1 cellular context compared by ENCODE assay signal in genomic region chr22:39520054-39520873, GRCh38.
TF ChIP-seq lines count a peak whose summit lies in the region.

Gene ATF4 (plus strand): TSS chr22:39520562. CDS start chr22:39521446, 884 bp downstream.

TF ChIP-seq in H1, 55 proteins besides CTCF, POLR2A, EP300 and RAD21:
- no peak for TF ChIP-seq RXRA (IDR thresholded peaks at IDR 0.05; ENCODE audit: insufficient read depth, low read depth, low read length)
- TF ChIP-seq SIN3A (conservative IDR thresholded peaks at IDR 0.05 in 1 of 2, IDR thresholded peaks at IDR 0.05 in 1 of 2; ENCODE audit: low read depth in 1 of 2, low read length in 2 of 2) = peak; percentile 12 to 75; a peak in 1 of 4 replicates
- peak; percentile 86 for TF ChIP-seq ATF3 (IDR thresholded peaks at IDR 0.05; ENCODE audit: insufficient read depth, low read depth, low read length)
- 0 out of 2 replicates have a peak, but pooled peaks have one; percentile 24 for TF ChIP-seq ATF2 (IDR thresholded peaks at IDR 0.05; ENCODE audit: low read length)
- no peak for TF ChIP-seq RFX5 (IDR thresholded peaks at IDR 0.05; ENCODE audit: borderline replicate concordance, low read depth, low read length)
- no peak for TF ChIP-seq RNF2 (IDR thresholded peaks at IDR 0.05; ENCODE audit: borderline replicate concordance, low read depth, low read length, missing control alignments, poor library complexity, severe bottlenecking)
- TF ChIP-seq CHD1 (IDR thresholded peaks at IDR 0.05; ENCODE audit: low read depth, low read length) = peak; percentile 80; the same call in 1 of the 2 replicates
- TF ChIP-seq CEBPB (IDR thresholded peaks at IDR 0.05; ENCODE audit: low read depth, low read length) = no peak
- no peak for TF ChIP-seq TCF12 (IDR thresholded peaks at IDR 0.05; ENCODE audit: low read depth, low read length)
- TF ChIP-seq HDAC6 (IDR thresholded peaks at IDR 0.05; ENCODE audit: low read depth, low read length) = no peak
- TF ChIP-seq TAF7 (optimal IDR thresholded peaks at IDR 0.05; ENCODE audit: borderline replicate concordance, low read depth, low read length) = peak; percentile 98
- TF ChIP-seq BACH1 (IDR thresholded peaks at IDR 0.05; ENCODE audit: low read length) = no peak; the same call in 1 of the 2 replicates
- TF ChIP-seq E2F6 (IDR thresholded peaks at IDR 0.05) = peak; percentile 87
- peak; percentile 98 for TF ChIP-seq POLR2AphosphoS5 (IDR thresholded peaks at IDR 0.05; ENCODE audit: low read depth, low read length)
- peak; percentile 43; the same call in 1 of the 2 replicates for TF ChIP-seq SP2 (IDR thresholded peaks at IDR 0.05; ENCODE audit: low read length)
- TF ChIP-seq NRF1 (IDR thresholded peaks at IDR 0.05; ENCODE audit: low read depth, low read length) = peak; percentile 24; the same call in 1 of the 2 replicates
- peak; percentile 98 for TF ChIP-seq KDM4A (IDR thresholded peaks at IDR 0.05; ENCODE audit: low read depth, low read length, severe bottlenecking)
- no peak for TF ChIP-seq MAFK (IDR thresholded peaks at IDR 0.05; ENCODE audit: low read depth, low read length)
- peak; percentile 94 for TF ChIP-seq USF2 (IDR thresholded peaks at IDR 0.05; ENCODE audit: low read length)
- TF ChIP-seq ASH2L (IDR thresholded peaks at IDR 0.05; ENCODE audit: low read length) = peak; percentile 84
- TF ChIP-seq GTF2F1 (IDR thresholded peaks at IDR 0.05; ENCODE audit: borderline replicate concordance, low read depth, low read length) = peak; percentile 98
- no peak for TF ChIP-seq CHD7 (IDR thresholded peaks at IDR 0.05; ENCODE audit: insufficient replicate concordance, low read length)
- TF ChIP-seq YY1 (IDR thresholded peaks at IDR 0.05; ENCODE audit: low read depth, low read length) = peak; percentile 92
- peak; percentile 48; the same call in 1 of the 2 replicates for TF ChIP-seq GABPA (IDR thresholded peaks at IDR 0.05; ENCODE audit: borderline replicate concordance, insufficient read depth, low read length)
- peak; percentile 96 for TF ChIP-seq CHD2 (IDR thresholded peaks at IDR 0.05; ENCODE audit: low read length)
- TF ChIP-seq TAF1 (IDR thresholded peaks at IDR 0.05; ENCODE audit: low read depth, low read length) = peak; percentile 99
- peak; percentile 99 for TF ChIP-seq PHF8 (conservative IDR thresholded peaks at IDR 0.05; ENCODE audit: low read depth, low read length)
- peak; percentile 86 for TF ChIP-seq BRCA1 (IDR thresholded peaks at IDR 0.05; ENCODE audit: low read depth, low read length)
- TF ChIP-seq EGR1 (IDR thresholded peaks at IDR 0.05; ENCODE audit: borderline replicate concordance, low read depth, low read length) = peak; percentile 40; the same call in 1 of the 2 replicates
- TF ChIP-seq SP4 (IDR thresholded peaks at IDR 0.05; ENCODE audit: low read length) = peak; percentile 83
- TF ChIP-seq FOSL1 (IDR thresholded peaks at IDR 0.05; ENCODE audit: insufficient read depth, low read depth, low read length) = no peak
- peak; percentile 72 for TF ChIP-seq CREB1 (IDR thresholded peaks at IDR 0.05)
- TF ChIP-seq MAX (IDR thresholded peaks at IDR 0.05) = peak; percentile 94
- TF ChIP-seq CTBP2 (IDR thresholded peaks at IDR 0.05; ENCODE audit: borderline replicate concordance, insufficient read depth, insufficient read length, low read length) = no peak
- peak; percentile 85 for TF ChIP-seq SP1 (IDR thresholded peaks at IDR 0.05; ENCODE audit: low read depth, low read length)
- TF ChIP-seq TBP (IDR thresholded peaks at IDR 0.05; ENCODE audit: low read depth, low read length) = peak; percentile 98
TF ChIP-seq in H1: peak in this region for 25.
